ENCODE assay signal across 7 cellular contexts in genomic region chr17:43165971-43166370, GRCh38. TPM values are rescaled to one million over a fixed set of nuclear protein-coding genes. Genes with fewer than 3 reads are reported as not detected.
A peak's percentile ranks its signal among the peaks of the same experiment; 100 is the strongest.
DNase-seq lines count a peak whose midpoint lies in the region; ATAC-seq and TF ChIP-seq lines count a peak whose summit lies in the region.
"Not testable (repeated sequence)": the region's sequence is repeated elsewhere in the genome, so short reads cannot be mapped to it uniquely, and the experiment has no call there.
"Had no signal": no experiment of that assay in that cellular context is flagged by ENCODE, and none has a peak within 500 bp of the region (broad histone marks: within the 10 kb centered on the region; RNA-seq: fewer than 3 reads in every experiment).

No MANE protein-coding gene starts in this region.

- not testable (repeated sequence) for H3K36me3 Mint-ChIP-seq in activated CD4-positive, alpha-beta T cell treated with anti-CD3 and anti-CD28 coated beads, Interleukin-2, amount 10 ng/mL, durations not matched to agents 7 days and 5 days (ENCODE audit: low read depth); activated T-helper 1 cell treated with anti-CD3 and anti-CD28 coated beads, Interleukin-12 subunit alpha, Interleukin-12 subunit beta, Interleukin-2, Interleukin-4 antibody, amounts not matched to agents 30 ng/mL and 10 ng/mL and 1 ng/mL, durations not matched to agents 14 hours and 24 hours and 36 hours (ENCODE audit: low read depth); central memory CD8-positive, alpha-beta T cell (ENCODE audit: insufficient read depth)
- peaks cover 0 to 20% (median 3%) of the 10 kb centered on the region in 3 donors for H3K36me3 Mint-ChIP-seq in naive thymus-derived CD8-positive, alpha-beta T cell
- H3K36me3 Mint-ChIP-seq in stimulated activated naive CD8-positive, alpha-beta T cell treated with anti-CD3 and anti-CD28 coated beads, Interleukin-15, Interleukin-2, amounts not matched to agents 100 ng/mL and 50 ng/mL, for 24 hours (ENCODE audit: low read depth): peaks cover 13% of the 10 kb centered on the region

- ATAC-seq in central memory CD8-positive, alpha-beta T cell (replicated peaks; ENCODE audit: extremely low read depth, poor library complexity, severe bottlenecking); naive thymus-derived CD8-positive, alpha-beta T cell: not testable (repeated sequence)

- H3K4me1 ChIP-seq in HEK293 (ENCODE audit: control insufficient read depth, insufficient read depth, low read length): not testable (repeated sequence)

- CTCF ChIA-PET in HEK293 (lab: Yijun Ruan, JAX); activated CD4-positive, alpha-beta T cell treated with anti-CD3 and anti-CD28 coated beads, Interleukin-2, amount 10 ng/mL, durations not matched to agents 7 days and 5 days (lab: Charles Lee): not testable (repeated sequence)

- H3K27me3 Mint-ChIP-seq in activated CD4-positive, alpha-beta T cell treated with anti-CD3 and anti-CD28 coated beads, Interleukin-2, amount 10 ng/mL, durations not matched to agents 7 days and 5 days; activated T-helper 1 cell treated with anti-CD3 and anti-CD28 coated beads, Interleukin-12 subunit alpha, Interleukin-12 subunit beta, Interleukin-2, Interleukin-4 antibody, amounts not matched to agents 30 ng/mL and 10 ng/mL and 1 ng/mL, durations not matched to agents 14 hours and 24 hours and 36 hours (ENCODE audit: insufficient read depth); central memory CD8-positive, alpha-beta T cell; naive thymus-derived CD8-positive, alpha-beta T cell; stimulated activated naive CD8-positive, alpha-beta T cell treated with anti-CD3 and anti-CD28 coated beads, Interleukin-15, Interleukin-2, amounts not matched to agents 100 ng/mL and 50 ng/mL, for 24 hours: not testable (repeated sequence)

- peak overlapping the region; percentile 55 for H3K27ac Mint-ChIP-seq in activated CD4-positive, alpha-beta T cell treated with anti-CD3 and anti-CD28 coated beads, Interleukin-2, amount 10 ng/mL, durations not matched to agents 7 days and 5 days
- peak overlapping the region; percentile 2 for H3K27ac Mint-ChIP-seq in activated T-helper 1 cell treated with anti-CD3 and anti-CD28 coated beads, Interleukin-12 subunit alpha, Interleukin-12 subunit beta, Interleukin-2, Interleukin-4 antibody, amounts not matched to agents 30 ng/mL and 10 ng/mL and 1 ng/mL, durations not matched to agents 14 hours and 24 hours and 36 hours
- H3K27ac Mint-ChIP-seq in central memory CD8-positive, alpha-beta T cell (ENCODE audit: low read depth): peak overlapping the region; percentile 47
- H3K27ac Mint-ChIP-seq in naive thymus-derived CD8-positive, alpha-beta T cell: peak overlapping the region in 6 of 10 donors; percentile 14 to 87 (median 50)
- peak overlapping the region; percentile 6 for H3K27ac Mint-ChIP-seq in stimulated activated naive CD8-positive, alpha-beta T cell treated with anti-CD3 and anti-CD28 coated beads, Interleukin-15, Interleukin-2, amounts not matched to agents 100 ng/mL and 50 ng/mL, for 24 hours

- TF ChIP-seq CTCF in HEK293 (tag by site-specific recombination; IDR thresholded peaks at IDR 0.05): not testable (repeated sequence)

- POLR2A ChIA-PET in HEK293 (lab: Yijun Ruan, JAX); activated CD4-positive, alpha-beta T cell treated with anti-CD3 and anti-CD28 coated beads, Interleukin-2, amount 10 ng/mL, durations not matched to agents 7 days and 5 days (lab: Charles Lee); naive thymus-derived CD8-positive, alpha-beta T cell (lab: Charles Lee): not testable (repeated sequence)

- peaks cover 0 to 28% of the 10 kb centered on the region in 2 experiments; a peak in 1 of 3 replicates for H3K36me3 ChIP-seq in HEK293 (ENCODE audit: control insufficient read depth in 2 of 2, insufficient read depth in 1 of 2, low read length in 2 of 2)

- not testable (repeated sequence) for H3K27ac ChIP-seq in HEK293 (ENCODE audit: extremely low read depth, low read depth, low read length)

- not testable (repeated sequence) for H3K9me3 ChIP-seq in HEK293 (ENCODE audit: control insufficient read depth, insufficient read depth, low read depth, low read length)

- not testable (repeated sequence) for H3K4me3 Mint-ChIP-seq in activated CD4-positive, alpha-beta T cell treated with anti-CD3 and anti-CD28 coated beads, Interleukin-2, amount 10 ng/mL, durations not matched to agents 7 days and 5 days; activated T-helper 1 cell treated with anti-CD3 and anti-CD28 coated beads, Interleukin-12 subunit alpha, Interleukin-12 subunit beta, Interleukin-2, Interleukin-4 antibody, amounts not matched to agents 30 ng/mL and 10 ng/mL and 1 ng/mL, durations not matched to agents 14 hours and 24 hours and 36 hours; central memory CD8-positive, alpha-beta T cell; naive thymus-derived CD8-positive, alpha-beta T cell; stimulated activated naive CD8-positive, alpha-beta T cell treated with anti-CD3 and anti-CD28 coated beads, Interleukin-15, Interleukin-2, amounts not matched to agents 100 ng/mL and 50 ng/mL, for 24 hours

- intact Hi-C loops in activated T-helper 1 cell treated with anti-CD3 and anti-CD28 coated beads, Interleukin-12 subunit alpha, Interleukin-12 subunit beta, Interleukin-2, Interleukin-4 antibody, amounts not matched to agents 30 ng/mL and 10 ng/mL and 1 ng/mL, durations not matched to agents 14 hours and 24 hours and 36 hours (cut with micrococcal nuclease): not testable (repeated sequence)

- not testable (repeated sequence) for DNase-seq in activated CD4-positive, alpha-beta T cell treated with anti-CD3 and anti-CD28 coated beads, Interleukin-2, amount 10 ng/mL, durations not matched to agents 7 days and 5 days; activated T-helper 1 cell treated with anti-CD3 and anti-CD28 coated beads, Interleukin-12 subunit alpha, Interleukin-12 subunit beta, Interleukin-2, Interleukin-4 antibody, amounts not matched to agents 30 ng/mL and 10 ng/mL and 1 ng/mL, durations not matched to agents 14 hours and 24 hours and 36 hours (ENCODE audit: low spot score); central memory CD8-positive, alpha-beta T cell (ENCODE audit: low spot score in 2 of 2); naive thymus-derived CD8-positive, alpha-beta T cell

- H3K4me3 ChIP-seq in HEK293 (ENCODE audit: low read depth, low read length): not testable (repeated sequence)

- H3K4me1 Mint-ChIP-seq in activated CD4-positive, alpha-beta T cell treated with anti-CD3 and anti-CD28 coated beads, Interleukin-2, amount 10 ng/mL, durations not matched to agents 7 days and 5 days: peaks cover 11% of the 10 kb centered on the region
- not testable (repeated sequence) for H3K4me1 Mint-ChIP-seq in activated T-helper 1 cell treated with anti-CD3 and anti-CD28 coated beads, Interleukin-12 subunit alpha, Interleukin-12 subunit beta, Interleukin-2, Interleukin-4 antibody, amounts not matched to agents 30 ng/mL and 10 ng/mL and 1 ng/mL, durations not matched to agents 14 hours and 24 hours and 36 hours (ENCODE audit: low read depth); central memory CD8-positive, alpha-beta T cell; naive thymus-derived CD8-positive, alpha-beta T cell; stimulated activated naive CD8-positive, alpha-beta T cell treated with anti-CD3 and anti-CD28 coated beads, Interleukin-15, Interleukin-2, amounts not matched to agents 100 ng/mL and 50 ng/mL, for 24 hours (ENCODE audit: low read depth)

- H3K9me3 Mint-ChIP-seq in activated CD4-positive, alpha-beta T cell treated with anti-CD3 and anti-CD28 coated beads, Interleukin-2, amount 10 ng/mL, durations not matched to agents 7 days and 5 days; activated T-helper 1 cell treated with anti-CD3 and anti-CD28 coated beads, Interleukin-12 subunit alpha, Interleukin-12 subunit beta, Interleukin-2, Interleukin-4 antibody, amounts not matched to agents 30 ng/mL and 10 ng/mL and 1 ng/mL, durations not matched to agents 14 hours and 24 hours and 36 hours; central memory CD8-positive, alpha-beta T cell; naive thymus-derived CD8-positive, alpha-beta T cell; stimulated activated naive CD8-positive, alpha-beta T cell treated with anti-CD3 and anti-CD28 coated beads, Interleukin-15, Interleukin-2, amounts not matched to agents 100 ng/mL and 50 ng/mL, for 24 hours: not testable (repeated sequence)

RNA-seq across cellular contexts. Expression of gene NBR1, which starts 5.0 kb away (rescaled TPM):
- 10 to 100 TPM; 53.9 to 54.3 TPM for total RNA-seq in activated CD4-positive, alpha-beta T cell treated with anti-CD3 and anti-CD28 coated beads, Interleukin-2, amount 10 ng/mL, durations not matched to agents 7 days and 5 days
- total RNA-seq in activated T-helper 1 cell treated with anti-CD3 and anti-CD28 coated beads, Interleukin-12 subunit alpha, Interleukin-12 subunit beta, Interleukin-2, Interleukin-4 antibody, amounts not matched to agents 30 ng/mL and 10 ng/mL and 1 ng/mL, durations not matched to agents 14 hours and 24 hours and 36 hours: 53.4 and 56.1 TPM in 2 replicates
- total RNA-seq in naive thymus-derived CD8-positive, alpha-beta T cell: 10 to 100 TPM; 81.3 to 88.0 TPM
- 10 to 100 TPM; 63.3 to 73.2 (median 68.1) TPM for polyA plus RNA-seq in naive thymus-derived CD8-positive, alpha-beta T cell

RNA-seq across cellular contexts. Expression of gene BRCA1, which starts 40.8 kb away (rescaled TPM):
- 10 to 100 TPM; 67.4 to 76.0 TPM for total RNA-seq in activated CD4-positive, alpha-beta T cell treated with anti-CD3 and anti-CD28 coated beads, Interleukin-2, amount 10 ng/mL, durations not matched to agents 7 days and 5 days
- total RNA-seq in activated T-helper 1 cell treated with anti-CD3 and anti-CD28 coated beads, Interleukin-12 subunit alpha, Interleukin-12 subunit beta, Interleukin-2, Interleukin-4 antibody, amounts not matched to agents 30 ng/mL and 10 ng/mL and 1 ng/mL, durations not matched to agents 14 hours and 24 hours and 36 hours: 76.1 and 79.8 TPM in 2 replicates
- total RNA-seq in naive thymus-derived CD8-positive, alpha-beta T cell: 1 to 10 TPM; 5.8 to 6.2 TPM
- 1 to 10 TPM in 2 of 3 donors, under 1 TPM in 1; 0.35 to 1.8 (median 1.2) TPM for polyA plus RNA-seq in naive thymus-derived CD8-positive, alpha-beta T cell

RNA-seq across cellular contexts. Expression of gene TMEM106A, which starts 45.7 kb away (rescaled TPM):
- 10 to 100 TPM; 11.7 to 11.8 TPM for total RNA-seq in activated CD4-positive, alpha-beta T cell treated with anti-CD3 and anti-CD28 coated beads, Interleukin-2, amount 10 ng/mL, durations not matched to agents 7 days and 5 days
- total RNA-seq in activated T-helper 1 cell treated with anti-CD3 and anti-CD28 coated beads, Interleukin-12 subunit alpha, Interleukin-12 subunit beta, Interleukin-2, Interleukin-4 antibody, amounts not matched to agents 30 ng/mL and 10 ng/mL and 1 ng/mL, durations not matched to agents 14 hours and 24 hours and 36 hours: 18.2 and 19.1 TPM in 2 replicates
- total RNA-seq in naive thymus-derived CD8-positive, alpha-beta T cell: 10 to 100 TPM; 17.3 to 18.0 TPM
- 1 to 10 TPM; 4.1 to 5.5 (median 4.2) TPM for polyA plus RNA-seq in naive thymus-derived CD8-positive, alpha-beta T cell
- total RNA-seq: G401 had no signal

Comparison
In these comparisons a context has a peak if more than half of its experiments do, and no peak if none do; other contexts are left out.
1. H3K27ac Mint-ChIP-seq: peak in every context shown above with its lines; median percentile 55 in activated CD4-positive, alpha-beta T cell treated with anti-CD3 and anti-CD28 coated beads, Interleukin-2, amount 10 ng/mL, durations not matched to agents 7 days and 5 days; 50 in naive thymus-derived CD8-positive, alpha-beta T cell; 47 in central memory CD8-positive, alpha-beta T cell; 6 in stimulated activated naive CD8-positive, alpha-beta T cell treated with anti-CD3 and anti-CD28 coated beads, Interleukin-15, Interleukin-2, amounts not matched to agents 100 ng/mL and 50 ng/mL, for 24 hours; 2 in activated T-helper 1 cell treated with anti-CD3 and anti-CD28 coated beads, Interleukin-12 subunit alpha, Interleukin-12 subunit beta, Interleukin-2, Interleukin-4 antibody, amounts not matched to agents 30 ng/mL and 10 ng/mL and 1 ng/mL, durations not matched to agents 14 hours and 24 hours and 36 hours.
2. RNA of gene BRCA1, which starts 40.8 kb away (total RNA-seq): 76.1 to 79.8 TPM in activated T-helper 1 cell treated with anti-CD3 and anti-CD28 coated beads, Interleukin-12 subunit alpha, Interleukin-12 subunit beta, Interleukin-2, Interleukin-4 antibody, amounts not matched to agents 30 ng/mL and 10 ng/mL and 1 ng/mL, durations not matched to agents 14 hours and 24 hours and 36 hours and 67.4 to 76.0 TPM in activated CD4-positive, alpha-beta T cell treated with anti-CD3 and anti-CD28 coated beads, Interleukin-2, amount 10 ng/mL, durations not matched to agents 7 days and 5 days; 5.8 to 6.2 TPM in naive thymus-derived CD8-positive, alpha-beta T cell; every median in the first group is over 4 times any median in the second.